Comparison of ENCODE assay signal across 14 cellular contexts in genomic region chr16:90048737-90049330, GRCh38. TPM values are rescaled to one million over a fixed set of nuclear protein-coding genes. Genes with fewer than 3 reads are reported as not detected.
"Had no signal": no experiment of that assay in that cellular context is flagged by ENCODE, and none has a peak within 500 bp of the region (broad histone marks: within the 10 kb centered on the region; RNA-seq: fewer than 3 reads in every experiment).

No MANE protein-coding gene starts in this region.

- DNase-seq: activated CD4-positive, alpha-beta T cell treated with anti-CD3 and anti-CD28 coated beads for 36 hours; activated naive CD4-positive, alpha-beta T cell treated with anti-CD3 and anti-CD28 coated beads, Interleukin-2, amount 10 ng/mL, durations not matched to agents 7 days and 5 days; activated T-cell treated with anti-CD3 and anti-CD28 coated beads for 4 hours; amniotic stem cell; esophagus squamous epithelium; foreskin fibroblast; mammary epithelial cell; small intestine; tibial artery had no signal

- H3K4me3 Mint-ChIP-seq: activated CD4-positive, alpha-beta T cell treated with anti-CD3 and anti-CD28 coated beads for 36 hours; activated naive CD4-positive, alpha-beta T cell treated with anti-CD3 and anti-CD28 coated beads, Interleukin-2, amount 10 ng/mL, durations not matched to agents 7 days and 5 days had no signal

- ATAC-seq: activated CD4-positive, alpha-beta T cell treated with anti-CD3 and anti-CD28 coated beads for 36 hours; left lobe of liver had no signal

- H3K27ac Mint-ChIP-seq: activated CD4-positive, alpha-beta T cell treated with anti-CD3 and anti-CD28 coated beads for 36 hours; activated T-helper 2 cell treated with anti-CD3 and anti-CD28 coated beads, Interferon-gamma antibody, Interleukin-2, Interleukin-4, amounts not matched to agents 10 μg/mL and 5 μg/mL and 100 μg/mL, durations not matched to agents 14 hours and 24 hours and 36 hours had no signal

- H3K36me3 Mint-ChIP-seq: activated naive CD4-positive, alpha-beta T cell treated with anti-CD3 and anti-CD28 coated beads, Interleukin-2, amount 10 ng/mL, durations not matched to agents 7 days and 5 days had no signal

RNA-seq across cellular contexts. Expression of gene PRDM7, which starts 28.3 kb away (rescaled TPM):
- total RNA-seq: activated CD4-positive, alpha-beta T cell treated with anti-CD3 and anti-CD28 coated beads for 36 hours; activated T-helper 2 cell treated with anti-CD3 and anti-CD28 coated beads, Interferon-gamma antibody, Interleukin-2, Interleukin-4, amounts not matched to agents 10 μg/mL and 5 μg/mL and 100 μg/mL, durations not matched to agents 14 hours and 24 hours and 36 hours; bronchial epithelial cell; esophagus squamous epithelium; left lobe of liver; mammary epithelial cell; mucosa of gallbladder; right atrium auricular region had no signal
- polyA plus RNA-seq: mammary epithelial cell, small intestine had no signal
